In genomic region chr7:15015545-15016314, GRCh38 we compare ENCODE assay signal across 8 cellular contexts.
DNase-seq lines count a peak whose midpoint lies in the region; ATAC-seq lines count a peak whose summit lies in the region.

No MANE protein-coding gene starts in this region.

- H3K36me3 Mint-ChIP-seq in T-cell, result no peaks in the 10 kb centered on the region

- CTCF ChIA-PET in T-cell (lab: Charles Lee), result interaction anchor here (0.6 to 1.2 kb wide), 4 partner anchors 9 to 1735 kb away, joined by 3 to 5 read pairs (median 4); no protein-coding TSS in a partner anchor

- no peaks in the 10 kb centered on the region for H3K27me3 Mint-ChIP-seq in T-cell

- ATAC-seq in GM18909 (IDR thresholded peaks at IDR 0.05; ENCODE audit: poor library complexity, unreplicated experiment), result peak; percentile 97
- peak; percentile 95 for ATAC-seq in HG03066 (IDR thresholded peaks at IDR 0.05; ENCODE audit: low read depth, unreplicated experiment)
- no peak for ATAC-seq in T-cell (replicated peaks in 1 of 4)

- no peak overlapping the region for H3K4me3 Mint-ChIP-seq in T-cell

- H3K4me1 Mint-ChIP-seq in T-cell, result no peaks in the 10 kb centered on the region

- H3K27ac Mint-ChIP-seq in T-cell, result no peak overlapping the region

- POLR2A ChIA-PET in T-cell (lab: Charles Lee), result no interaction called here

- H3K9me3 Mint-ChIP-seq in T-cell, result no peaks in the 10 kb centered on the region

- peak; percentile 32 for DNase-seq in CD1c-positive myeloid dendritic cell (ENCODE audit: extremely low spot score)
- DNase-seq in NCI-H1694 treated with DMSO at 0.1 percent for 48 hours (lab: John Stamatoyannopoulos, UW), result peak; percentile 93
- peak; percentile 34 for DNase-seq in T1000 (lab: John Stamatoyannopoulos, UW)
- DNase-seq in fibroblast of the conjunctiva (ENCODE audit: low read depth), result peak; percentile 36
- peak in 36 of 56 donors; percentile 6 to 74 (median 38) for DNase-seq in nucleus accumbens (lab: John Stamatoyannopoulos, UW)
- DNase-seq in T-cell, result no peak

Comparison
In these comparisons a context has a peak if more than half of its experiments do, and no peak if none do; other contexts are left out.
1. DNase-seq: peak in CD1c-positive myeloid dendritic cell (single experiment), NCI-H1694 treated with DMSO at 0.1 percent for 48 hours (single experiment), T1000 (single experiment), fibroblast of the conjunctiva (single experiment) and nucleus accumbens (36 of 56); none in T-cell (0 of 34).
2. ATAC-seq: peak in GM18909 (single experiment) and HG03066 (single experiment); none in T-cell (0 of 4).